ENCODE assay signal across 9 cellular contexts in genomic region chr2:200756618-200757321, GRCh38. TPM values are rescaled to one million over a fixed set of nuclear protein-coding genes. Genes with fewer than 3 reads are reported as not detected.
DNase-seq lines count a peak whose midpoint lies in the region; ATAC-seq, FAIRE-seq and TF ChIP-seq lines count a peak whose summit lies in the region.
"Had no signal": no experiment of that assay in that cellular context is flagged by ENCODE, and none has a peak within 500 bp of the region (broad histone marks: within the 10 kb centered on the region; RNA-seq: fewer than 3 reads in every experiment).

No MANE protein-coding gene starts in this region.

- peaks cover 6% of the 10 kb centered on the region for H3K27me3 Mint-ChIP-seq in activated naive CD4-positive, alpha-beta T cell treated with anti-CD3 and anti-CD28 coated beads for 36 hours (ENCODE audit: low read depth)

- no peaks in the 10 kb centered on the region for H3K36me3 ChIP-seq in colonic mucosa
- no peaks in the 10 kb centered on the region for H3K36me3 ChIP-seq in small intestine (ENCODE audit: control insufficient read depth in 2 of 2, insufficient read depth in 2 of 2, low read length in 2 of 2)

- H3K4me3 ChIP-seq in colonic mucosa (no peak overlapping the region), small intestine (ENCODE audit: low read depth in 1 of 2, low read length in 2 of 2) (no peak overlapping the region)

- H3K9ac ChIP-seq in colonic mucosa (ENCODE audit: low read depth in 2 of 2, low read length in 2 of 2): no peak overlapping the region

- H3K27ac Mint-ChIP-seq in activated naive CD4-positive, alpha-beta T cell treated with anti-CD3 and anti-CD28 coated beads for 36 hours: no peak overlapping the region

- peak; percentile 9 for DNase-seq in GM19239 (ENCODE audit: insufficient read length, low spot score)
- peak; percentile 48 for DNase-seq in colonic mucosa
- peak; percentile 48 for DNase-seq in small intestine
- DNase-seq in activated naive CD4-positive, alpha-beta T cell treated with anti-CD3 and anti-CD28 coated beads for 36 hours: no peak
- DNase-seq in retina: no peak
- DNase-seq: naive B cell had no signal

- intact Hi-C loops in colonic mucosa (cut with DNase I): no loop called here
- intact Hi-C loops in activated naive CD4-positive, alpha-beta T cell treated with anti-CD3 and anti-CD28 coated beads for 36 hours (cut with micrococcal nuclease): no loop called here

- H3K27ac ChIP-seq in colonic mucosa (peak overlapping the region; percentile 37), small intestine (ENCODE audit: low read depth in 1 of 2, low read length in 1 of 2) (no peak overlapping the region)

- peak; percentile 61 for ATAC-seq in HG03521 (IDR thresholded peaks at IDR 0.05; ENCODE audit: unreplicated experiment)
- ATAC-seq in GM21723 (IDR thresholded peaks at IDR 0.05; ENCODE audit: unreplicated experiment): no peak
- no peak for ATAC-seq in HG02610 (IDR thresholded peaks at IDR 0.05; ENCODE audit: unreplicated experiment)

- H3K9me3 Mint-ChIP-seq in activated naive CD4-positive, alpha-beta T cell treated with anti-CD3 and anti-CD28 coated beads for 36 hours: no peaks in the 10 kb centered on the region
- H3K9me3 Mint-ChIP-seq: naive B cell had no signal

- H3K9me3 ChIP-seq in colonic mucosa: no peaks in the 10 kb centered on the region
- H3K9me3 ChIP-seq in small intestine (ENCODE audit: control insufficient read depth, low read depth): no peaks in the 10 kb centered on the region

- H3K27me3 ChIP-seq in colonic mucosa: no peaks in the 10 kb centered on the region
- no peaks in the 10 kb centered on the region for H3K27me3 ChIP-seq in small intestine (ENCODE audit: control insufficient read depth in 2 of 2, insufficient read depth in 2 of 2, low read length in 2 of 2)

- H3K4me1 ChIP-seq in colonic mucosa (no peaks in the 10 kb centered on the region), small intestine (ENCODE audit: control insufficient read depth in 2 of 2, insufficient read depth in 1 of 2, low read depth in 1 of 2, low read length in 1 of 2) (no peaks in the 10 kb centered on the region)

- 31 to 47% (median 32%) methylated on average over 4 of the region's 4 CpGs for WGBS in small intestine, 3 donors

- no peak overlapping the region for H3K4me3 Mint-ChIP-seq in activated naive CD4-positive, alpha-beta T cell treated with anti-CD3 and anti-CD28 coated beads for 36 hours
- H3K4me3 Mint-ChIP-seq: naive B cell had no signal

- CTCF ChIA-PET in activated naive CD4-positive, alpha-beta T cell treated with anti-CD3 and anti-CD28 coated beads for 36 hours (lab: Charles Lee): interaction anchor here (0.6 to 1.8 kb wide), 2 partner anchors 9 to 24 kb away, joined by 3 to 9 read pairs; no protein-coding TSS in a partner anchor

- FAIRE-seq in GM19239 (lab: Jason Lieb, UNC) (no peak), small intestine (lab: Jason Lieb, UNC) (no peak)

- TF ChIP-seq CTCF in colonic mucosa (IDR thresholded peaks at IDR 0.05): no peak

- no peaks in the 10 kb centered on the region for H3K36me3 Mint-ChIP-seq in activated naive CD4-positive, alpha-beta T cell treated with anti-CD3 and anti-CD28 coated beads for 36 hours (ENCODE audit: low read depth)
- H3K36me3 Mint-ChIP-seq: naive B cell had no signal

- H3K4me1 Mint-ChIP-seq in activated naive CD4-positive, alpha-beta T cell treated with anti-CD3 and anti-CD28 coated beads for 36 hours (ENCODE audit: low read depth): peaks cover 5% of the 10 kb centered on the region

RNA-seq across cellular contexts. Expression of gene BZW1, which starts 54.9 kb away (rescaled TPM):
- 100 to 1,000 TPM; 253 to 257 TPM for total RNA-seq in colonic mucosa
- 10 to 100 TPM; 50.8 to 77.3 (median 70.4) TPM for polyA plus RNA-seq in small intestine
- total RNA-seq in activated naive CD4-positive, alpha-beta T cell treated with anti-CD3 and anti-CD28 coated beads for 36 hours: 100 to 1,000 TPM; 423 to 442 TPM

Comparison
In these comparisons a context has a peak if more than half of its experiments do, and no peak if none do; other contexts are left out.
1. DNase-seq: peak in GM19239 (single experiment), colonic mucosa (single experiment) and small intestine (single experiment); none in activated naive CD4-positive, alpha-beta T cell treated with anti-CD3 and anti-CD28 coated beads for 36 hours (single experiment) and retina (single experiment).